28 cellular contexts compared by ENCODE assay signal in genomic region chr19:43483281-43483680, GRCh38.
"Had no signal": no experiment of that assay in that cellular context is flagged by ENCODE, and none has a peak within 500 bp of the region (broad histone marks: within the 10 kb centered on the region; RNA-seq: fewer than 3 reads in every experiment).

No MANE protein-coding gene starts in this region.

- H3K9me3 Mint-ChIP-seq: stimulated activated effector memory CD8-positive, alpha-beta T cell treated with anti-CD3 and anti-CD28 coated beads, Interleukin-12 subunit alpha, Interleukin-12 subunit beta, amount 100 ng/mL, for 72 hours; stimulated activated memory B cell treated with anti-CD40 and anti-IgM and Interleukin-4, amounts not matched to agents 10 μg/mL and 1 μg/mL and 100 μg/mL, for 72 hours; stimulated activated naive B cell treated with anti-CD40 and anti-IgM and Interleukin-4, amounts not matched to agents 10 μg/mL and 1 μg/mL and 100 μg/mL, for 72 hours; stimulated activated naive CD8-positive, alpha-beta T cell treated with anti-CD3 and anti-CD28 coated beads, Interleukin-15, amount 100 ng/mL, for 72 hours; stimulated activated naive CD8-positive, alpha-beta T cell treated with anti-CD3 and anti-CD28 coated beads, Interleukin-15, Interleukin-2, amounts not matched to agents 100 ng/mL and 50 ng/mL, for 24 hours; type B pancreatic cell had no signal

- FAIRE-seq: urothelium cell line had no signal

- H3K4me3 ChIP-seq: stomach, suprapubic skin, testis, thoracic aorta, thyroid gland, tibial artery, tibial nerve, transverse colon, upper lobe of left lung, upper lobe of right lung, uterus, vagina had no signal

- H3K4me3 Mint-ChIP-seq: stimulated activated effector memory CD8-positive, alpha-beta T cell treated with anti-CD3 and anti-CD28 coated beads, Interleukin-12 subunit alpha, Interleukin-12 subunit beta, amount 100 ng/mL, for 72 hours; stimulated activated memory B cell treated with anti-CD40 and anti-IgM and Interleukin-4, amounts not matched to agents 10 μg/mL and 1 μg/mL and 100 μg/mL, for 72 hours; stimulated activated naive B cell treated with anti-CD40 and anti-IgM and Interleukin-4, amounts not matched to agents 10 μg/mL and 1 μg/mL and 100 μg/mL, for 72 hours; stimulated activated naive CD8-positive, alpha-beta T cell treated with anti-CD3 and anti-CD28 coated beads, Interleukin-15, amount 100 ng/mL, for 72 hours; stimulated activated naive CD8-positive, alpha-beta T cell treated with anti-CD3 and anti-CD28 coated beads, Interleukin-15, Interleukin-2, amounts not matched to agents 100 ng/mL and 50 ng/mL, for 24 hours; type B pancreatic cell had no signal

- H3K27ac ChIP-seq: stomach, suprapubic skin, testis, thoracic aorta, thyroid gland, tibial artery, tibial nerve, transverse colon, upper lobe of left lung, upper lobe of right lung, uterus, vagina had no signal

- H3K4me1 Mint-ChIP-seq: stimulated activated effector memory CD8-positive, alpha-beta T cell treated with anti-CD3 and anti-CD28 coated beads, Interleukin-12 subunit alpha, Interleukin-12 subunit beta, amount 100 ng/mL, for 72 hours; stimulated activated naive CD8-positive, alpha-beta T cell treated with anti-CD3 and anti-CD28 coated beads, Interleukin-15, amount 100 ng/mL, for 72 hours had no signal

- H3K36me3 ChIP-seq: thoracic aorta, thyroid gland, transverse colon, upper lobe of left lung, upper lobe of right lung, uterus had no signal

- H3K27me3 Mint-ChIP-seq: stimulated activated memory B cell treated with anti-CD40 and anti-IgM and Interleukin-4, amounts not matched to agents 10 μg/mL and 1 μg/mL and 100 μg/mL, for 72 hours; stimulated activated naive B cell treated with anti-CD40 and anti-IgM and Interleukin-4, amounts not matched to agents 10 μg/mL and 1 μg/mL and 100 μg/mL, for 72 hours; stimulated activated naive CD8-positive, alpha-beta T cell treated with anti-CD3 and anti-CD28 coated beads, Interleukin-15, amount 100 ng/mL, for 72 hours; stimulated activated naive CD8-positive, alpha-beta T cell treated with anti-CD3 and anti-CD28 coated beads, Interleukin-15, Interleukin-2, amounts not matched to agents 100 ng/mL and 50 ng/mL, for 24 hours; type B pancreatic cell had no signal

- ATAC-seq: stimulated activated effector memory CD8-positive, alpha-beta T cell treated with anti-CD3 and anti-CD28 coated beads, Interleukin-12 subunit alpha, Interleukin-12 subunit beta, amount 100 ng/mL, for 72 hours; stimulated activated memory B cell treated with anti-CD40 and anti-IgM and Interleukin-4, amounts not matched to agents 10 μg/mL and 1 μg/mL and 100 μg/mL, for 72 hours; stimulated activated naive B cell treated with anti-CD40 and anti-IgM and Interleukin-4, amounts not matched to agents 10 μg/mL and 1 μg/mL and 100 μg/mL, for 72 hours; stimulated activated naive CD8-positive, alpha-beta T cell treated with anti-CD3 and anti-CD28 coated beads, Interleukin-15, amount 100 ng/mL, for 72 hours; stimulated activated naive CD8-positive, alpha-beta T cell treated with anti-CD3 and anti-CD28 coated beads, Interleukin-15, Interleukin-2, amounts not matched to agents 100 U/mL and 50 U/mL, for 24 hours; upper lobe of right lung had no signal

- DNase-seq: stimulated activated CD4-positive, alpha-beta T cell treated with anti-CD3 and anti-CD28 coated beads, Interleukin-2, amount 100 ng/mL, for 24 hours; stimulated activated CD4-positive, alpha-beta T cell treated with anti-CD3 and anti-CD28 coated beads, Interleukin-2, amount 100 ng/mL, for 48 hours; stimulated activated CD4-positive, alpha-beta T cell treated with anti-CD3 and anti-CD28 coated beads, Interleukin-4, amount 100 ng/mL, for 1 hour; stimulated activated CD4-positive, alpha-beta T cell treated with anti-CD3 and anti-CD28 coated beads, Interleukin-4, amount 100 ng/mL, for 24 hours; stimulated activated CD4-positive, alpha-beta T cell treated with anti-CD3 and anti-CD28 coated beads, Interleukin-4, amount 100 ng/mL, for 4 hours; stimulated activated naive B cell treated with anti-CD40 and anti-IgM and Interleukin-4, amounts not matched to agents 10 μg/mL and 1 μg/mL and 100 μg/mL, for 72 hours; stimulated activated naive CD4-positive, alpha-beta T cell; stimulated activated naive CD4-positive, alpha-beta T cell treated with Interleukin-2 at 50 U/mL for 16 hours; stimulated activated naive CD8-positive, alpha-beta T cell treated with anti-CD3 and anti-CD28 coated beads, Interleukin-15, amount 100 ng/mL, for 72 hours; stimulated activated naive CD8-positive, alpha-beta T cell treated with anti-CD3 and anti-CD28 coated beads, Interleukin-15, Interleukin-2, amounts not matched to agents 100 U/mL and 50 U/mL, for 24 hours; stomach; substantia nigra; testis; thyroid gland; tibial artery; transverse colon; upper lobe of left lung; upper lobe of right lung; uterus had no signal

- H3K27me3 ChIP-seq: stomach, suprapubic skin, testis, thyroid gland, tibial artery, tibial nerve, transverse colon, upper lobe of left lung, upper lobe of right lung, uterus, vagina had no signal

- H3K4me1 ChIP-seq: stomach, suprapubic skin, testis, thyroid gland, tibial artery, tibial nerve, transverse colon, upper lobe of left lung, upper lobe of right lung, uterus, vagina had no signal

- H3K36me3 Mint-ChIP-seq: stimulated activated effector memory CD8-positive, alpha-beta T cell treated with anti-CD3 and anti-CD28 coated beads, Interleukin-12 subunit alpha, Interleukin-12 subunit beta, amount 100 ng/mL, for 72 hours had no signal

- H3K9me3 ChIP-seq: stomach, suprapubic skin, testis, thoracic aorta, thyroid gland, tibial artery, tibial nerve, transverse colon, upper lobe of left lung, upper lobe of right lung, uterus, vagina had no signal

- H3K27ac Mint-ChIP-seq: stimulated activated effector memory CD8-positive, alpha-beta T cell treated with anti-CD3 and anti-CD28 coated beads, Interleukin-12 subunit alpha, Interleukin-12 subunit beta, amount 100 ng/mL, for 72 hours; stimulated activated memory B cell treated with anti-CD40 and anti-IgM and Interleukin-4, amounts not matched to agents 10 μg/mL and 1 μg/mL and 100 μg/mL, for 72 hours; stimulated activated naive B cell treated with anti-CD40 and anti-IgM and Interleukin-4, amounts not matched to agents 10 μg/mL and 1 μg/mL and 100 μg/mL, for 72 hours; stimulated activated naive CD8-positive, alpha-beta T cell treated with anti-CD3 and anti-CD28 coated beads, Interleukin-15, amount 100 ng/mL, for 72 hours; stimulated activated naive CD8-positive, alpha-beta T cell treated with anti-CD3 and anti-CD28 coated beads, Interleukin-15, Interleukin-2, amounts not matched to agents 100 ng/mL and 50 ng/mL, for 24 hours; type B pancreatic cell had no signal
